ENCODE assay signal across 12 cellular contexts in genomic region chr1:221336141-221336540, GRCh38.
A peak's percentile ranks its signal among the peaks of the same experiment; 100 is the strongest.
DNase-seq lines count a peak whose midpoint lies in the region; ATAC-seq, FAIRE-seq and TF ChIP-seq lines count a peak whose summit lies in the region.
"Had no signal": no experiment of that assay in that cellular context is flagged by ENCODE, and none has a peak within 500 bp of the region (broad histone marks: within the 10 kb centered on the region; RNA-seq: fewer than 3 reads in every experiment).

No MANE protein-coding gene starts in this region.

- H3K27me3 ChIP-seq in colonic mucosa (no peaks in the 10 kb centered on the region), HepG2 (ENCODE audit: control insufficient read depth in 1 of 2, insufficient read depth in 2 of 2, low read length in 2 of 2) (0 out of 5 replicates have a peak, but pooled peaks cover 0 to 2% of the 10 kb centered on the region in 2 experiments), testis (no peaks in the 10 kb centered on the region)

- H3K36me3 ChIP-seq in colonic mucosa (no peaks in the 10 kb centered on the region), HepG2 (replicated peaks in 1 of 2; ENCODE audit: control insufficient read depth in 1 of 2, insufficient read depth in 2 of 2, low read length in 2 of 2) (no peaks in the 10 kb centered on the region), testis (ENCODE audit: low read depth, missing control alignments) (no peaks in the 10 kb centered on the region)

- 2% methylated on average over 2 of the region's 2 CpGs for WGBS in HepG2 (ENCODE audit: low lambda C conversion rate)
- 51 to 64% methylated on average over 2 of the region's 2 CpGs for WGBS in testis, 2 donors

- in situ Hi-C loops in HepG2 (cut with HindIII; ENCODE audit: extremely low pct_ligation_motif_present, low pct_unique_long_range_greater_than_20kb) = no loop called here

- H3K27ac ChIP-seq in colonic mucosa (peak overlapping the region; percentile 29), HepG2 (ENCODE audit: extremely low read length, insufficient read depth, low read length) (no peak overlapping the region), testis (peak overlapping the region; percentile 52 to 83)

- TF ChIP-seq POLR2A in HepG2 (IDR thresholded peaks at IDR 0.05; ENCODE audit: insufficient read depth in 1 of 2, low read depth in 2 of 2, low read length in 2 of 2) (no peak), testis (IDR thresholded peaks at IDR 0.05) (no peak)

- H3K79me2 ChIP-seq in HepG2 (ENCODE audit: insufficient read depth, low read length) = no peaks in the 10 kb centered on the region

- H3K9me3 ChIP-seq in colonic mucosa = no peaks in the 10 kb centered on the region
- peaks cover 7% of the 10 kb centered on the region for H3K9me3 ChIP-seq in HepG2 (ENCODE audit: low read length)
- no peaks in the 10 kb centered on the region for H3K9me3 ChIP-seq in testis

- CTCF ChIA-PET in HepG2 (lab: Yijun Ruan, JAX; ENCODE audit: low intra/inter-chr PET ratio, low total read pairs) = no interaction called here

- TF ChIP-seq CTCF in colonic mucosa (IDR thresholded peaks at IDR 0.05) (no peak), HepG2 (CRISPR knock-in tag; IDR thresholded peaks at IDR 0.05) (no peak), testis (IDR thresholded peaks at IDR 0.05) (no peak), D721Med (IDR thresholded peaks at IDR 0.05; ENCODE audit: insufficient read depth, missing control alignments) (no peak)

- intact Hi-C loops in colonic mucosa (cut with DNase I) = no loop called here
- intact Hi-C loops in HepG2 (cut with micrococcal nuclease; ENCODE audit: unreplicated experiment) = no loop called here
- intact Hi-C loops in testis (cut with DNase I; ENCODE audit: low total_unique reads) = no loop called here
- intact Hi-C loops in head of caudate nucleus (cut with DNase I) = loop anchor here (10.0 kb wide), 1 partner anchor 99 kb away; no protein-coding TSS in a partner anchor

- no peak overlapping the region for H3K4me2 ChIP-seq in HepG2 (ENCODE audit: low read depth, low read length)

- POLR2A ChIA-PET in HepG2 (lab: Yijun Ruan, JAX) = interaction anchor here (0.7 kb wide), 1 partner anchor 1359 kb away, joined by 3 read pairs; no protein-coding TSS in a partner anchor

- TF ChIP-seq EP300 in HepG2 (IDR thresholded peaks at IDR 0.05; ENCODE audit: low read depth in 2 of 2, low read length in 2 of 2) (no peak), HepG2 (CRISPR knock-in tag; IDR thresholded peaks at IDR 0.05; ENCODE audit: borderline replicate concordance) (no peak)

- H2AFZ ChIP-seq in HepG2 (ENCODE audit: low read length) = no peak overlapping the region

- ATAC-seq in HepG2 = no peak

- no peak overlapping the region for H3K9ac ChIP-seq in colonic mucosa (ENCODE audit: low read depth in 2 of 2, low read length in 2 of 2)
- no peak overlapping the region for H3K9ac ChIP-seq in HepG2 (ENCODE audit: insufficient read depth, low read depth, low read length)

- no TSS peak for BruUV-seq in HepG2 (replicated peaks; lab: Mats Ljungman, UMichigan)

- no peaks in the 10 kb centered on the region for H4K20me1 ChIP-seq in HepG2 (ENCODE audit: insufficient read depth, low read length)

- DNase-seq in HCEC 1CT = peak; percentile 29
- no peak for DNase-seq in colonic mucosa
- DNase-seq in HepG2 (ENCODE audit: low spot score) = peak; percentile 11
- no peak for DNase-seq in testis
- no peak for DNase-seq in D721Med (ENCODE audit: insufficient read length, low spot score)
- DNase-seq in SW 1271 (lab: John Stamatoyannopoulos, UW) = no peak
- DNase-seq in SW480 (ENCODE audit: low spot score) = no peak
- DNase-seq in head of caudate nucleus = no peak
- DNase-seq: activated T-cell treated with anti-CD3 and anti-CD28 coated beads, Interleukin-2, amount 50 U/mL, for 1 hour; effector CD8-positive, alpha-beta T cell; Kasumi-1; NCI-H510A had no signal

- no peak for TF ChIP-seq RAD21 in HepG2 (CRISPR knock-in tag; IDR thresholded peaks at IDR 0.05)

- no peak for FAIRE-seq in HepG2 (lab: Jason Lieb, UNC)
- no peak for FAIRE-seq in D721Med (lab: Jason Lieb, UNC)

- no peaks in the 10 kb centered on the region for H3K4me1 ChIP-seq in colonic mucosa
- H3K4me1 ChIP-seq in HepG2 (ENCODE audit: insufficient read depth, low read length) = peaks cover 15% of the 10 kb centered on the region
- H3K4me1 ChIP-seq in testis = peaks cover 24% of the 10 kb centered on the region

- H3K4me3 ChIP-seq in colonic mucosa (no peak overlapping the region), HepG2 (replicated peaks in 1 of 3; ENCODE audit: insufficient read depth in 1 of 3, low read depth in 2 of 3, low read length in 3 of 3) (no peak overlapping the region), testis (no peak overlapping the region)

TF ChIP-seq in HepG2, 621 proteins besides CTCF, POLR2A, EP300 and RAD21:
- no peak for TF ChIP-seq ATF6 (CRISPR knock-in tag; conservative IDR thresholded peaks at IDR 0.05)
- TF ChIP-seq NCOR1 (IDR thresholded peaks at IDR 0.05; ENCODE audit: borderline replicate concordance, low read length) = no peak
- TF ChIP-seq BCL6 (CRISPR knock-in tag; IDR thresholded peaks at IDR 0.05) = no peak
- no peak for TF ChIP-seq ZNF652 (CRISPR knock-in tag; IDR thresholded peaks at IDR 0.05; ENCODE audit: borderline replicate concordance, low read depth)
- TF ChIP-seq ZMYM3 (CRISPR knock-in tag; IDR thresholded peaks at IDR 0.05) = no peak
- TF ChIP-seq ZBTB21 (CRISPR knock-in tag; IDR thresholded peaks at IDR 0.05) = no peak
- TF ChIP-seq ZNF768 (CRISPR knock-in tag; IDR thresholded peaks at IDR 0.05) = no peak

Comparison
In these comparisons a context has a peak if more than half of its experiments do, and no peak if none do; other contexts are left out.
1. DNase-seq: peak in HCEC 1CT (single experiment) and HepG2 (single experiment); none in colonic mucosa (single experiment), testis (single experiment), D721Med (single experiment), SW 1271 (0 of 2), SW480 (single experiment) and head of caudate nucleus (0 of 42).